In the genomic region with DNA sequence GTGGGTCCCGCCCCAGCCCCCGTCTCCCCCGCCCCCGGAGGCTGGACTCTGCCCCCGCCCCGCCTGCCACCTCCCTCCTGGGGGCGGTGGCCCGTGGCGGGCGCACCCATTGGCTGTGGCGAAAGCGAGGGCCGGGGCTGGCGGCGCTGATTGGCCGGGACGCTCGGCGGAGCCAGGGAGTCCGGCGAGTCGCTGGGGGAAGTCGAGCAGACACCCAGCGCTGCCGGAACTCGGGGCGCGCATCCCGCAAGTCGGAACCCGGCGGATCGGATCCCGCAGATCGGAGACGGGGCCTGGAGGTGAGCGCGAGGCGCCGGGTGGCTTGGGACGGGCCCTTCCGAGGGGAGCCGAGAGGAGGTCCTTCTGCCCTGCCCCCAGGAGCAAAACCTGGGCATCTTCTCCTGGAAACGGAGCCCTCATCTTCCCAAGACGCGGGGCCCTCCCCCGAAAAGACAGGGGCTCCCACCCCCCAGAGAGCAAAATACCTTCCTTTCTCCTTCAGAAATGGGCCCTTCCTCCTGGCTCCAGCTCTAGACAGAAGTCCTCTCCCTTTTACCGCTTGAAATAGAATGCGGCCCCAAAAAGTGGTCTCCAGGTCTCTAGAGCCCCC, we compare ENCODE assay signal across 1 cellular context.
TF ChIP-seq lines count a peak whose summit lies in the region.

A gene (plus strand): TSS at position 205 of the 610 bp plus-strand sequence. CDS start 61,123 bp downstream, outside the sequence.

TF ChIP-seq in HepG2, 621 proteins besides CTCF, POLR2A, EP300 and RAD21 (continued from another document and continues in another):
- TF ChIP-seq, protein P1, sequence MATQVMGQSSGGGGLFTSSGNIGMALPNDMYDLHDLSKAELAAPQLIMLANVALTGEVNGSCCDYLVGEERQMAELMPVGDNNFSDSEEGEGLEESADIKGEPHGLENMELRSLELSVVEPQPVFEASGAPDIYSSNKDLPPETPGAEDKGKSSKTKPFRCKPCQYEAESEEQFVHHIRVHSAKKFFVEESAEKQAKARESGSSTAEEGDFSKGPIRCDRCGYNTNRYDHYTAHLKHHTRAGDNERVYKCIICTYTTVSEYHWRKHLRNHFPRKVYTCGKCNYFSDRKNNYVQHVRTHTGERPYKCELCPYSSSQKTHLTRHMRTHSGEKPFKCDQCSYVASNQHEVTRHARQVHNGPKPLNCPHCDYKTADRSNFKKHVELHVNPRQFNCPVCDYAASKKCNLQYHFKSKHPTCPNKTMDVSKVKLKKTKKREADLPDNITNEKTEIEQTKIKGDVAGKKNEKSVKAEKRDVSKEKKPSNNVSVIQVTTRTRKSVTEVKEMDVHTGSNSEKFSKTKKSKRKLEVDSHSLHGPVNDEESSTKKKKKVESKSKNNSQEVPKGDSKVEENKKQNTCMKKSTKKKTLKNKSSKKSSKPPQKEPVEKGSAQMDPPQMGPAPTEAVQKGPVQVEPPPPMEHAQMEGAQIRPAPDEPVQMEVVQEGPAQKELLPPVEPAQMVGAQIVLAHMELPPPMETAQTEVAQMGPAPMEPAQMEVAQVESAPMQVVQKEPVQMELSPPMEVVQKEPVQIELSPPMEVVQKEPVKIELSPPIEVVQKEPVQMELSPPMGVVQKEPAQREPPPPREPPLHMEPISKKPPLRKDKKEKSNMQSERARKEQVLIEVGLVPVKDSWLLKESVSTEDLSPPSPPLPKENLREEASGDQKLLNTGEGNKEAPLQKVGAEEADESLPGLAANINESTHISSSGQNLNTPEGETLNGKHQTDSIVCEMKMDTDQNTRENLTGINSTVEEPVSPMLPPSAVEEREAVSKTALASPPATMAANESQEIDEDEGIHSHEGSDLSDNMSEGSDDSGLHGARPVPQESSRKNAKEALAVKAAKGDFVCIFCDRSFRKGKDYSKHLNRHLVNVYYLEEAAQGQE (IDR thresholded peaks at IDR 0.05; ENCODE audit: borderline replicate concordance in 1 of 2, low read depth in 1 of 2, low read length in 2 of 2) = peak in 1 of 2 experiments; percentile 15; a peak in 1 of 4 replicates
- TF ChIP-seq MAF1 (CRISPR knock-in tag; IDR thresholded peaks at IDR 0.05; ENCODE audit: borderline replicate concordance) = peak; percentile 86; the same call in 1 of the 2 replicates
- TF ChIP-seq, protein P2, sequence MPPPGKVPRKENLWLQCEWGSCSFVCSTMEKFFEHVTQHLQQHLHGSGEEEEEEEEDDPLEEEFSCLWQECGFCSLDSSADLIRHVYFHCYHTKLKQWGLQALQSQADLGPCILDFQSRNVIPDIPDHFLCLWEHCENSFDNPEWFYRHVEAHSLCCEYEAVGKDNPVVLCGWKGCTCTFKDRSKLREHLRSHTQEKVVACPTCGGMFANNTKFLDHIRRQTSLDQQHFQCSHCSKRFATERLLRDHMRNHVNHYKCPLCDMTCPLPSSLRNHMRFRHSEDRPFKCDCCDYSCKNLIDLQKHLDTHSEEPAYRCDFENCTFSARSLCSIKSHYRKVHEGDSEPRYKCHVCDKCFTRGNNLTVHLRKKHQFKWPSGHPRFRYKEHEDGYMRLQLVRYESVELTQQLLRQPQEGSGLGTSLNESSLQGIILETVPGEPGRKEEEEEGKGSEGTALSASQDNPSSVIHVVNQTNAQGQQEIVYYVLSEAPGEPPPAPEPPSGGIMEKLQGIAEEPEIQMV (CRISPR knock-in tag; IDR thresholded peaks at IDR 0.05; ENCODE audit: low read depth) = no peak
- TF ChIP-seq KDM2A (CRISPR knock-in tag; IDR thresholded peaks at IDR 0.05; ENCODE audit: borderline replicate concordance, low read depth) = peak; percentile 95
- no peak for TF ChIP-seq ADNP (CRISPR knock-in tag; IDR thresholded peaks at IDR 0.05)
- TF ChIP-seq FLYWCH1 (CRISPR knock-in tag; IDR thresholded peaks at IDR 0.05) = no peak
- TF ChIP-seq KLF12 (CRISPR knock-in tag; IDR thresholded peaks at IDR 0.05; ENCODE audit: borderline replicate concordance) = peak; percentile 73; the same call in 1 of the 2 replicates
- no peak for TF ChIP-seq ZNF383 (CRISPR knock-in tag; IDR thresholded peaks at IDR 0.05; ENCODE audit: borderline replicate concordance)
- TF ChIP-seq ZNF282 (IDR thresholded peaks at IDR 0.05; ENCODE audit: partially characterized antibody) = no peak
- no peak for TF ChIP-seq ZC3H13 (CRISPR knock-in tag; IDR thresholded peaks at IDR 0.05)
- no peak for TF ChIP-seq STAT5B (CRISPR knock-in tag; IDR thresholded peaks at IDR 0.05)
- TF ChIP-seq, protein P3, sequence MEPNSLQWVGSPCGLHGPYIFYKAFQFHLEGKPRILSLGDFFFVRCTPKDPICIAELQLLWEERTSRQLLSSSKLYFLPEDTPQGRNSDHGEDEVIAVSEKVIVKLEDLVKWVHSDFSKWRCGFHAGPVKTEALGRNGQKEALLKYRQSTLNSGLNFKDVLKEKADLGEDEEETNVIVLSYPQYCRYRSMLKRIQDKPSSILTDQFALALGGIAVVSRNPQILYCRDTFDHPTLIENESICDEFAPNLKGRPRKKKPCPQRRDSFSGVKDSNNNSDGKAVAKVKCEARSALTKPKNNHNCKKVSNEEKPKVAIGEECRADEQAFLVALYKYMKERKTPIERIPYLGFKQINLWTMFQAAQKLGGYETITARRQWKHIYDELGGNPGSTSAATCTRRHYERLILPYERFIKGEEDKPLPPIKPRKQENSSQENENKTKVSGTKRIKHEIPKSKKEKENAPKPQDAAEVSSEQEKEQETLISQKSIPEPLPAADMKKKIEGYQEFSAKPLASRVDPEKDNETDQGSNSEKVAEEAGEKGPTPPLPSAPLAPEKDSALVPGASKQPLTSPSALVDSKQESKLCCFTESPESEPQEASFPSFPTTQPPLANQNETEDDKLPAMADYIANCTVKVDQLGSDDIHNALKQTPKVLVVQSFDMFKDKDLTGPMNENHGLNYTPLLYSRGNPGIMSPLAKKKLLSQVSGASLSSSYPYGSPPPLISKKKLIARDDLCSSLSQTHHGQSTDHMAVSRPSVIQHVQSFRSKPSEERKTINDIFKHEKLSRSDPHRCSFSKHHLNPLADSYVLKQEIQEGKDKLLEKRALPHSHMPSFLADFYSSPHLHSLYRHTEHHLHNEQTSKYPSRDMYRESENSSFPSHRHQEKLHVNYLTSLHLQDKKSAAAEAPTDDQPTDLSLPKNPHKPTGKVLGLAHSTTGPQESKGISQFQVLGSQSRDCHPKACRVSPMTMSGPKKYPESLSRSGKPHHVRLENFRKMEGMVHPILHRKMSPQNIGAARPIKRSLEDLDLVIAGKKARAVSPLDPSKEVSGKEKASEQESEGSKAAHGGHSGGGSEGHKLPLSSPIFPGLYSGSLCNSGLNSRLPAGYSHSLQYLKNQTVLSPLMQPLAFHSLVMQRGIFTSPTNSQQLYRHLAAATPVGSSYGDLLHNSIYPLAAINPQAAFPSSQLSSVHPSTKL (CRISPR knock-in tag; IDR thresholded peaks at IDR 0.05) = peak; percentile 64
- TF ChIP-seq, protein P4, sequence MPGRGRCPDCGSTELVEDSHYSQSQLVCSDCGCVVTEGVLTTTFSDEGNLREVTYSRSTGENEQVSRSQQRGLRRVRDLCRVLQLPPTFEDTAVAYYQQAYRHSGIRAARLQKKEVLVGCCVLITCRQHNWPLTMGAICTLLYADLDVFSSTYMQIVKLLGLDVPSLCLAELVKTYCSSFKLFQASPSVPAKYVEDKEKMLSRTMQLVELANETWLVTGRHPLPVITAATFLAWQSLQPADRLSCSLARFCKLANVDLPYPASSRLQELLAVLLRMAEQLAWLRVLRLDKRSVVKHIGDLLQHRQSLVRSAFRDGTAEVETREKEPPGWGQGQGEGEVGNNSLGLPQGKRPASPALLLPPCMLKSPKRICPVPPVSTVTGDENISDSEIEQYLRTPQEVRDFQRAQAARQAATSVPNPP (CRISPR knock-in tag; IDR thresholded peaks at IDR 0.05) = no peak
- 0 out of 2 replicates have a peak, but pooled peaks have one; percentile 59 for TF ChIP-seq NCOA1 (CRISPR knock-in tag; IDR thresholded peaks at IDR 0.05)
- TF ChIP-seq KDM6A (CRISPR knock-in tag; IDR thresholded peaks at IDR 0.05; ENCODE audit: low read depth) = no peak
- TF ChIP-seq ZNF136 (CRISPR knock-in tag; IDR thresholded peaks at IDR 0.05; ENCODE audit: low read depth) = no peak
- TF ChIP-seq, protein P5, sequence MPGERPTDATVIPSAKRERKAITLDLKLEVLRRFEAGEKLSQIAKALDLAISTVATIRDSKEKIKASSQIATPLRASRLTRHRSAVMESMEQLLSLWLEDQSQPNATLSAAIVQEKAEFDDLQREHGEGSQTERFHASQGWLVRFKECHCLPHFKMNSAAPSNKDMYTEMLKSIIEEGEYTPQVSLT (CRISPR knock-in tag; IDR thresholded peaks at IDR 0.05; ENCODE audit: borderline replicate concordance, low read depth) = no peak
- peak; percentile 95 for TF ChIP-seq RBM39 (IDR thresholded peaks at IDR 0.05; ENCODE audit: low read depth, low read length, poor library complexity, severe bottlenecking)
- TF ChIP-seq PCBP1 (IDR thresholded peaks at IDR 0.05; ENCODE audit: borderline replicate concordance, low read depth, low read length) = 0 out of 2 replicates have a peak, but pooled peaks have one; percentile 58
- TF ChIP-seq ZNF317 (CRISPR knock-in tag; IDR thresholded peaks at IDR 0.05) = peak; percentile 82
- peak; percentile 62; the same call in 1 of the 2 replicates for TF ChIP-seq ZNF264 (CRISPR knock-in tag; IDR thresholded peaks at IDR 0.05)
- TF ChIP-seq TSC22D2 (CRISPR knock-in tag; IDR thresholded peaks at IDR 0.05; ENCODE audit: borderline replicate concordance) = peak; percentile 63; the same call in 1 of the 2 replicates
- TF ChIP-seq, protein P6, sequence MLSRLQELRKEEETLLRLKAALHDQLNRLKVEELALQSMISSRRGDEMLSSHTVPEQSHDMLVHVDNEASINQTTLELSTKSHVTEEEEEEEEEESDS (CRISPR knock-in tag; IDR thresholded peaks at IDR 0.05; ENCODE audit: borderline replicate concordance) = no peak
- TF ChIP-seq RORA (CRISPR knock-in tag; IDR thresholded peaks at IDR 0.05) = no peak
- TF ChIP-seq ZNF790 (CRISPR knock-in tag; IDR thresholded peaks at IDR 0.05; ENCODE audit: borderline replicate concordance) = 0 out of 2 replicates have a peak, but pooled peaks have one; percentile 63
- TF ChIP-seq BCL6 (CRISPR knock-in tag; IDR thresholded peaks at IDR 0.05) = 0 out of 2 replicates have a peak, but pooled peaks have one; percentile 28
- TF ChIP-seq ZNF589 (CRISPR knock-in tag; conservative IDR thresholded peaks at IDR 0.05) = no peak
- no peak for TF ChIP-seq BORCS8-MEF2B (CRISPR knock-in tag; IDR thresholded peaks at IDR 0.05)
- TF ChIP-seq, protein P7, sequence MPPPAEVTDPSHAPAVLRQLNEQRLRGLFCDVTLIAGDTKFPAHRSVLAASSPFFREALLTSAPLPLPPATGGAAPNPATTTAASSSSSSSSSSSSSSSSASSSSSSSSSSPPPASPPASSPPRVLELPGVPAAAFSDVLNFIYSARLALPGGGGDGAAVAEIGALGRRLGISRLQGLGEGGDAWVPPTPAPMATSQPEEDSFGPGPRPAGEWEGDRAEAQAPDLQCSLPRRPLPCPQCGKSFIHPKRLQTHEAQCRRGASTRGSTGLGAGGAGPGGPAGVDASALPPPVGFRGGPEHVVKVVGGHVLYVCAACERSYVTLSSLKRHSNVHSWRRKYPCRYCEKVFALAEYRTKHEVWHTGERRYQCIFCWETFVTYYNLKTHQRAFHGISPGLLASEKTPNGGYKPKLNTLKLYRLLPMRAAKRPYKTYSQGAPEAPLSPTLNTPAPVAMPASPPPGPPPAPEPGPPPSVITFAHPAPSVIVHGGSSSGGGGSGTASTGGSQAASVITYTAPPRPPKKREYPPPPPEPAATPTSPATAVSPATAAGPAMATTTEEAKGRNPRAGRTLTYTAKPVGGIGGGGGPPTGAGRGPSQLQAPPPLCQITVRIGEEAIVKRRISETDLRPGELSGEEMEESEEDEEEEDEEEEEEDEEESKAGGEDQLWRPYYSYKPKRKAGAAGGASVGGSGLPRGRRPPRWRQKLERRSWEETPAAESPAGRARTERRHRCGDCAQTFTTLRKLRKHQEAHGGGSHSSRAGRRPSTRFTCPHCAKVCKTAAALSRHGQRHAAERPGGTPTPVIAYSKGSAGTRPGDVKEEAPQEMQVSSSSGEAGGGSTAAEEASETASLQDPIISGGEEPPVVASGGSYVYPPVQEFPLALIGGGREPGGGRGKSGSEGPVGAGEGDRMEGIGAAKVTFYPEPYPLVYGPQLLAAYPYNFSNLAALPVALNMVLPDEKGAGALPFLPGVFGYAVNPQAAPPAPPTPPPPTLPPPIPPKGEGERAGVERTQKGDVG (CRISPR knock-in tag; IDR thresholded peaks at IDR 0.05; ENCODE audit: borderline replicate concordance) = no peak
- TF ChIP-seq ZNF12 (CRISPR knock-in tag; IDR thresholded peaks at IDR 0.05) = no peak
- no peak; the same call in 1 of the 2 replicates for TF ChIP-seq CCDC6 (CRISPR knock-in tag; IDR thresholded peaks at IDR 0.05)
- TF ChIP-seq ZNF703 (CRISPR knock-in tag; IDR thresholded peaks at IDR 0.05; ENCODE audit: borderline replicate concordance) = no peak
- no peak for TF ChIP-seq RAD51 (IDR thresholded peaks at IDR 0.05; ENCODE audit: borderline replicate concordance)
- peak; percentile 82; the same call in 1 of the 2 replicates for TF ChIP-seq KDM5B (CRISPR knock-in tag; IDR thresholded peaks at IDR 0.05; ENCODE audit: borderline replicate concordance)
- no peak for TF ChIP-seq RFX3 (CRISPR knock-in tag; IDR thresholded peaks at IDR 0.05)
- peak; percentile 42; the same call in 1 of the 2 replicates for TF ChIP-seq RXRA (CRISPR knock-in tag; IDR thresholded peaks at IDR 0.05)
- no peak for TF ChIP-seq ZNF143 (CRISPR knock-in tag; IDR thresholded peaks at IDR 0.05)
- TF ChIP-seq, protein P8, sequence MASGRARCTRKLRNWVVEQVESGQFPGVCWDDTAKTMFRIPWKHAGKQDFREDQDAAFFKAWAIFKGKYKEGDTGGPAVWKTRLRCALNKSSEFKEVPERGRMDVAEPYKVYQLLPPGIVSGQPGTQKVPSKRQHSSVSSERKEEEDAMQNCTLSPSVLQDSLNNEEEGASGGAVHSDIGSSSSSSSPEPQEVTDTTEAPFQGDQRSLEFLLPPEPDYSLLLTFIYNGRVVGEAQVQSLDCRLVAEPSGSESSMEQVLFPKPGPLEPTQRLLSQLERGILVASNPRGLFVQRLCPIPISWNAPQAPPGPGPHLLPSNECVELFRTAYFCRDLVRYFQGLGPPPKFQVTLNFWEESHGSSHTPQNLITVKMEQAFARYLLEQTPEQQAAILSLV (CRISPR knock-in tag; IDR thresholded peaks at IDR 0.05; ENCODE audit: borderline replicate concordance) = peak; percentile 68; the same call in 1 of the 2 replicates
